9 cellular contexts compared by ENCODE assay signal in genomic region chr5:148482697-148483462, GRCh38.
DNase-seq lines count a peak whose midpoint lies in the region; ATAC-seq and TF ChIP-seq lines count a peak whose summit lies in the region.
"Had no signal": no experiment of that assay in that cellular context is flagged by ENCODE, and none has a peak within 500 bp of the region (broad histone marks: within the 10 kb centered on the region; RNA-seq: fewer than 3 reads in every experiment).

No MANE protein-coding gene starts in this region.

- H3K36me3 ChIP-seq in parathyroid adenoma (ENCODE audit: control insufficient read depth, insufficient read depth, low read length), result no peaks in the 10 kb centered on the region
- H3K36me3 ChIP-seq in uterus, result no peaks in the 10 kb centered on the region
- H3K36me3 ChIP-seq: BLaER1 had no signal

- H3K4me3 ChIP-seq in fibroblast of the aortic adventitia (ENCODE audit: low read depth, low read length) (peak overlapping the region; percentile 29), parathyroid adenoma (ENCODE audit: low read depth, low read length) (no peak overlapping the region), uterus (no peak overlapping the region)
- H3K4me3 ChIP-seq: BLaER1 had no signal

- peak overlapping the region; percentile 77 for H2AFZ ChIP-seq in parathyroid adenoma

- H3K4me2 ChIP-seq in parathyroid adenoma (ENCODE audit: low read length), result no peak overlapping the region
- H3K4me2 ChIP-seq: BLaER1 had no signal

- peak; percentile 4 to 58 for DNase-seq in NCI-H446 (lab: John Stamatoyannopoulos, UW)
- no peak for DNase-seq in NCI-H446 treated with DMSO at 0.1 percent for 48 hours (lab: John Stamatoyannopoulos, UW)
- peak; percentile 17 for DNase-seq in NOMO-1 treated with DMSO at 0.1 percent for 48 hours (lab: John Stamatoyannopoulos, UW; ENCODE audit: unreplicated experiment)
- peak; percentile 37 for DNase-seq in activated T-cell treated with anti-CD3 and anti-CD28 coated beads for 4 hours
- DNase-seq in fibroblast of the aortic adventitia (ENCODE audit: low read depth), result peak; percentile 59
- DNase-seq in uterus, result peak in 1 of 2 donors; percentile 20

- no peak overlapping the region for H3K9ac ChIP-seq in parathyroid adenoma
- H3K9ac ChIP-seq: BLaER1 had no signal

- H3K27me3 ChIP-seq in parathyroid adenoma (ENCODE audit: control insufficient read depth, insufficient read depth, low read length) (no peaks in the 10 kb centered on the region), uterus (no peaks in the 10 kb centered on the region)
- H3K27me3 ChIP-seq: BLaER1 had no signal

- no peaks in the 10 kb centered on the region for H3K9me3 ChIP-seq in parathyroid adenoma (ENCODE audit: control insufficient read depth, low read length)
- H3K9me3 ChIP-seq in uterus, result no peaks in the 10 kb centered on the region
- H3K9me3 ChIP-seq: BLaER1 had no signal

- peak; percentile 86 for ATAC-seq in HG02870 (IDR thresholded peaks at IDR 0.05; ENCODE audit: unreplicated experiment)

- H3K79me2 ChIP-seq in parathyroid adenoma, result no peaks in the 10 kb centered on the region

- H3K4me1 ChIP-seq in parathyroid adenoma (no peaks in the 10 kb centered on the region), uterus (no peaks in the 10 kb centered on the region)
- H3K4me1 ChIP-seq: BLaER1 had no signal

- TF ChIP-seq CTCF in fibroblast of the aortic adventitia (IDR thresholded peaks at IDR 0.05; ENCODE audit: insufficient read depth, low read length) (peak; percentile 87), parathyroid adenoma (IDR thresholded peaks at IDR 0.05) (peak; percentile 50), uterus (IDR thresholded peaks at IDR 0.05) (peak; percentile 22 to 36 (median 24))

- TF ChIP-seq POLR2A in uterus (IDR thresholded peaks at IDR 0.05), result no peak

- intact Hi-C loops in uterus (cut with DNase I; ENCODE audit: low total_unique reads), result no loop called here

- H3K27ac ChIP-seq in parathyroid adenoma (no peak overlapping the region), uterus (no peak overlapping the region)
- H3K27ac ChIP-seq: BLaER1 had no signal

Comparison
In these comparisons a context has a peak if more than half of its experiments do, and no peak if none do; other contexts are left out.
1. CTCF ChIP-seq: peak in every context shown above with its lines; median percentile 87 in fibroblast of the aortic adventitia; 50 in parathyroid adenoma; 24 in uterus.